ENCODE assay signal across 8 cellular contexts in the genomic region with DNA sequence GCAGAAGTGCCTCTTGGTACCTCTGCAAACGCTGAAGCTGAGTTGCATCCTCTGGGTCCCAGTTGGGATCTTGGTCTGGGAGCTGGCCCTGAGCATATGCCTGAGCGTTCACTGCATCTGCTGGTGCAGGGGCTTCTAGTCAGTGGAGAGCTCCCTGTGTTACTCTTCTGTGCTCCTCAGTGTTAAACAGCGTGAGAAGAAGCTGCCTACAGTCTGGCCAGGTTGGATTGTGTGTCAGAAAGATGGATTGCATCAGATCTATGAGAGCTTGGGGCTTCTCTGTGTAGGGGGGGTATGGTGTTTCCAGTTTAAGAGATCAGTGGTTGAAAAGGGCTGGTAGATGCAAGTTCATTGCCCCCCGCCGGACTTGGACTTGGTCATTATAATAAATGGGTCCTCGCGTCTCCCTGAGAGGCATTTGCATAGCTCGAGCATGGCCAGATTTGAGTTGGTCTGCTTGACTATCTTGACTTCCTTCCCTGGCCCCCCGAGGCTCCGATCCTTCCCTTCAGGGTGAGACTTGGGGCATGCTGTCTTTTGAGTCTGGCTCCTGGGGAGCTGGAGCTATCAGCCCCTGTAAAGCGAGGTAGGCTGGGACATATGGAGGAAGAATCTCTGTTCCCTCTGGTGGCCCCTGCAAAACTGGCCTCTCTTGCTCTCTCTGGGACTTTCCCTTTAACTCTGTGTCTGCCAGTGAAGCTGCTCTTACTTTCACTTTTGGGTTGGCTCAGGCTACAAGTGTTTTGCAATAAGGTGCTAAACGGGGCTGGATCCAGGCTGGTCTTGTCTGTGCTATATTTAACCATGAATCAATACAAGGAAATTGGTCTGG. TPM values are rescaled to one million over a fixed set of nuclear protein-coding genes. Genes with fewer than 3 reads are reported as not detected.
DNase-seq lines count a peak whose midpoint lies in the region; ATAC-seq, FAIRE-seq and TF ChIP-seq lines count a peak whose summit lies in the region.

No MANE protein-coding gene starts in this region.

- ATAC-seq in GM21360 (IDR thresholded peaks at IDR 0.05; ENCODE audit: unreplicated experiment): peak; percentile 52
- peak; percentile 97 for ATAC-seq in GM12878

- intact Hi-C loops in GM12878 (cut with micrococcal nuclease; ENCODE audit: unreplicated experiment): no loop called here
- intact Hi-C loops in stomach (cut with DNase I; ENCODE audit: low total_unique reads): no loop called here

- no TSS peak for BruUV-seq in GM12878 (replicated peaks; lab: Mats Ljungman, UMichigan)

- H3K27me3 ChIP-seq in OCI-LY3 (ENCODE audit: low read depth, low read length): no peaks in the 10 kb centered on the region
- no peaks in the 10 kb centered on the region for H3K27me3 ChIP-seq in GM12878 (replicated peaks in 1 of 2; ENCODE audit: control insufficient read depth in 2 of 2, insufficient read depth in 2 of 2, low read length in 1 of 2)
- no peaks in the 10 kb centered on the region for H3K27me3 ChIP-seq in stomach

- no peaks in the 10 kb centered on the region for H3K79me2 ChIP-seq in OCI-LY3 (ENCODE audit: low read length)
- no peaks in the 10 kb centered on the region for H3K79me2 ChIP-seq in GM12878 (ENCODE audit: control insufficient read depth, insufficient read depth, low read length)

- peak; percentile 77 for DNase-seq in AG10803 (ENCODE audit: low read depth)
- peak; percentile 55 for DNase-seq in GM12878 (ENCODE audit: low read depth, low spot score)
- DNase-seq in lung microvascular endothelial cell (ENCODE audit: low read depth in 2 of 2): peak; percentile 54 to 61
- DNase-seq in stomach: no peak
- no peak for DNase-seq in DMS53 (lab: John Stamatoyannopoulos, UW)
- DNase-seq in RCC 7860 (ENCODE audit: low spot score): no peak

- H3K36me3 ChIP-seq in OCI-LY3 (replicated peaks; ENCODE audit: low read depth, low read length) (no peaks in the 10 kb centered on the region), GM12878 (ENCODE audit: control insufficient read depth in 2 of 2, insufficient read depth in 2 of 2, low read length in 1 of 2) (no peaks in the 10 kb centered on the region), stomach (no peaks in the 10 kb centered on the region)

- H3K27ac ChIP-seq in OCI-LY3 (ENCODE audit: low read length) (peak overlapping the region; percentile 55), GM12878 (ENCODE audit: control insufficient read depth, insufficient read depth) (peak overlapping the region; percentile 67), stomach (peak overlapping the region in 2 of 5 donors; percentile 32 to 39)

- H3K9ac ChIP-seq in OCI-LY3 (ENCODE audit: low read length): peak overlapping the region; percentile 71
- H3K9ac ChIP-seq in GM12878 (ENCODE audit: control insufficient read depth, insufficient read depth, low read length): peak overlapping the region; percentile 50; the same call in 1 of the 2 replicates

- peak overlapping the region; percentile 59 for H3K4me3 ChIP-seq in AG10803 (ENCODE audit: low read length)
- peak overlapping the region; percentile 76 for H3K4me3 ChIP-seq in OCI-LY3 (ENCODE audit: low read length)
- H3K4me3 ChIP-seq in GM12878: peak overlapping the region; percentile 63
- peak overlapping the region; percentile 32 to 43 (median 39) for H3K4me3 ChIP-seq in stomach

- TF ChIP-seq POLR2A in GM12878 (IDR thresholded peaks at IDR 0.05; ENCODE audit: low read depth, low read length) (peak; percentile 63), stomach (IDR thresholded peaks at IDR 0.05) (no peak)

- in situ Hi-C loops in GM12878 (cut with MboI): no loop called here

- H4K20me1 ChIP-seq in OCI-LY3 (ENCODE audit: insufficient read depth, low read length) (no peaks in the 10 kb centered on the region), GM12878 (ENCODE audit: control insufficient read depth, insufficient read depth) (no peaks in the 10 kb centered on the region)

- H3K4me1 ChIP-seq in OCI-LY3 (ENCODE audit: low read length): peaks cover 31% of the 10 kb centered on the region
- peaks cover 28% of the 10 kb centered on the region for H3K4me1 ChIP-seq in GM12878 (ENCODE audit: control insufficient read depth, insufficient read depth, low read length)
- H3K4me1 ChIP-seq in stomach: peaks cover 5 to 25% (median 13%) of the 10 kb centered on the region in 4 donors

- CTCF ChIA-PET in GM12878 (lab: Yijun Ruan, JAX): interaction anchor here (0.8 to 1.8 kb wide), 6 partner anchors 9 to 180 kb away, joined by 3 to 5 read pairs (median 4); a partner anchor contains a TSS

- peak; percentile 78 for FAIRE-seq in GM12878 (lab: Jason Lieb, UNC)
- no peak for FAIRE-seq in RCC 7860 (lab: Jason Lieb, UNC)

- TF ChIP-seq EP300 in GM12878 (IDR thresholded peaks at IDR 0.05; ENCODE audit: borderline replicate concordance in 1 of 2, control insufficient read depth in 1 of 2, low read depth in 2 of 2, low read length in 2 of 2): no peak
- no peak for TF ChIP-seq EP300 in stomach (IDR thresholded peaks at IDR 0.05)

- H2AFZ ChIP-seq in OCI-LY3 (ENCODE audit: low read depth, low read length): peak overlapping the region; percentile 95
- peak overlapping the region; percentile 90 for H2AFZ ChIP-seq in GM12878 (ENCODE audit: control insufficient read depth, low read depth, low read length)

- POLR2A ChIA-PET in GM12878 (lab: Charles Lee): interaction anchor here (0.9 kb wide), 1 partner anchor 82 kb away, joined by 4 read pairs; no protein-coding TSS in a partner anchor

- H3K9me3 ChIP-seq in OCI-LY3 (ENCODE audit: insufficient read depth, low read length): no peaks in the 10 kb centered on the region
- H3K9me3 ChIP-seq in GM12878 (replicated peaks; ENCODE audit: control insufficient read depth, insufficient read depth, low read length): no peaks in the 10 kb centered on the region
- no peaks in the 10 kb centered on the region for H3K9me3 ChIP-seq in stomach

- SMC1A ChIA-PET in GM12878 (lab: Charles Lee; ENCODE audit: uncharacterized antibody, unreplicated experiment): interaction anchor here (0.8 to 1.2 kb wide), 5 partner anchors 9 to 569 kb away, joined by 3 to 4 read pairs (median 3); no protein-coding TSS in a partner anchor

- no peak for TF ChIP-seq CTCF in AG10803 (conservative IDR thresholded peaks at IDR 0.05; ENCODE audit: low read length)
- no peak for TF ChIP-seq CTCF in OCI-LY3 (IDR thresholded peaks at IDR 0.05; ENCODE audit: low read depth, low read length)
- TF ChIP-seq CTCF in GM12878 (IDR thresholded peaks at IDR 0.05 in 2 of 3, conservative IDR thresholded peaks at IDR 0.05 in 1 of 3; ENCODE audit: control insufficient read depth in 2 of 3, extremely low read depth in 1 of 3, insufficient read depth in 1 of 3, low read depth in 3 of 3, low read length in 3 of 3): no peak
- TF ChIP-seq CTCF in stomach (IDR thresholded peaks at IDR 0.05): no peak

- TF ChIP-seq RAD21 in GM12878 (IDR thresholded peaks at IDR 0.05; ENCODE audit: insufficient read depth, low read depth, low read length): no peak; the same call in 1 of the 2 replicates

- RAD21 ChIA-PET in GM12878 (lab: Charles Lee; ENCODE audit: unreplicated experiment): interaction anchor here (0.8 to 1.3 kb wide), 3 partner anchors 9 to 165 kb away, joined by 3 to 5 read pairs (median 3); no protein-coding TSS in a partner anchor

- peak overlapping the region; percentile 89 for H3K4me2 ChIP-seq in OCI-LY3 (ENCODE audit: low read length)
- peak overlapping the region; percentile 80 for H3K4me2 ChIP-seq in GM12878 (ENCODE audit: control insufficient read depth, insufficient read depth)

- WGBS in GM12878 (ENCODE audit: insufficient coverage, insufficient replicate concordance, low lambda C conversion rate, missing lambda C conversion rate): 11% methylated on average over 12 of the region's 12 CpGs
- WGBS in stomach, 5 donors: 34 to 46% (median 41%) methylated on average over 12 of the region's 12 CpGs

TF ChIP-seq in GM12878, 131 proteins besides CTCF, POLR2A, EP300 and RAD21 (continues in another document):
- peak; percentile 44; the same call in 1 of the 3 replicates for TF ChIP-seq POU2F2 (IDR thresholded peaks at IDR 0.05; ENCODE audit: borderline replicate concordance, low read depth, low read length)
- no peak for TF ChIP-seq SMC3 (IDR thresholded peaks at IDR 0.05; ENCODE audit: borderline replicate concordance, low read length)
- no peak for TF ChIP-seq TBL1XR1 (IDR thresholded peaks at IDR 0.05; ENCODE audit: low read depth, low read length)
- 0 out of 2 replicates have a peak, but pooled peaks have one; percentile 19 for TF ChIP-seq DPF2 (IDR thresholded peaks at IDR 0.05)

RNA-seq across cellular contexts. Expression of a gene that starts 52.9 kb away (rescaled TPM):
- total RNA-seq in GM12878 (2013; cell fraction: nucleolus; rRNA removed): not detected in 2 replicates
- total RNA-seq in GM12878 (2014; rRNA removed) (not detected in 2 replicates), GM12878 (2014; rRNA removed; fragmentation: Illumina TruSeq; extraction: Trizol) (not detected in 2 replicates), GM12878 (2021) (not detected in 2 replicates), lung microvascular endothelial cell (not detected in 2 replicates), stomach (not detected)
- not detected for polyA plus RNA-seq in GM12878 (2011; ENCODE audit: low read depth)
- polyA plus RNA-seq in GM12878 (2011; rRNA removed) (not detected in 2 replicates), GM12878 (2014; fragmentation: Illumina TruSeq; extraction: Trizol) (not detected in 2 replicates), GM12878 (2014; fragmentation: Nextera tagmentation; extraction: Ambion mirVana) (not detected), GM12878 (2014; rRNA removed) (not detected in 2 replicates), GM12878 (2016; fragmentation: Nextera tagmentation; extraction: Ambion mirVana) (not detected), stomach (not detected)
- not detected in 2 replicates for polyA plus RNA-seq in GM12878 (2011; cell fraction: cytosol; rRNA removed)
- not detected in 2 replicates for polyA plus RNA-seq in GM12878 (2011; cell fraction: nucleus; rRNA removed)
- not detected in 2 replicates for polyA plus RNA-seq in GM12878 (2012)
- not detected in 2 replicates for polyA minus RNA-seq in GM12878 (2011; rRNA and poly(A)+ RNA removed)
- polyA minus RNA-seq in GM12878 (2011; cell fraction: cytosol; rRNA and poly(A)+ RNA removed): not detected in 2 replicates
- polyA minus RNA-seq in GM12878 (2011; cell fraction: nucleus; rRNA and poly(A)+ RNA removed): not detected in 2 replicates

Comparison
In these comparisons a context has a peak if more than half of its experiments do, and no peak if none do; other contexts are left out.
1. DNase-seq: peak in AG10803 (single experiment), GM12878 (single experiment) and lung microvascular endothelial cell (2 of 2); none in stomach (single experiment), DMS53 (single experiment) and RCC 7860 (single experiment).
2. Peak in every context shown above with its lines, with median percentiles within 50 percentile points of each other: H3K4me3 ChIP-seq.